Comparison of ENCODE assay signal across 1 cellular context in the genomic region with DNA sequence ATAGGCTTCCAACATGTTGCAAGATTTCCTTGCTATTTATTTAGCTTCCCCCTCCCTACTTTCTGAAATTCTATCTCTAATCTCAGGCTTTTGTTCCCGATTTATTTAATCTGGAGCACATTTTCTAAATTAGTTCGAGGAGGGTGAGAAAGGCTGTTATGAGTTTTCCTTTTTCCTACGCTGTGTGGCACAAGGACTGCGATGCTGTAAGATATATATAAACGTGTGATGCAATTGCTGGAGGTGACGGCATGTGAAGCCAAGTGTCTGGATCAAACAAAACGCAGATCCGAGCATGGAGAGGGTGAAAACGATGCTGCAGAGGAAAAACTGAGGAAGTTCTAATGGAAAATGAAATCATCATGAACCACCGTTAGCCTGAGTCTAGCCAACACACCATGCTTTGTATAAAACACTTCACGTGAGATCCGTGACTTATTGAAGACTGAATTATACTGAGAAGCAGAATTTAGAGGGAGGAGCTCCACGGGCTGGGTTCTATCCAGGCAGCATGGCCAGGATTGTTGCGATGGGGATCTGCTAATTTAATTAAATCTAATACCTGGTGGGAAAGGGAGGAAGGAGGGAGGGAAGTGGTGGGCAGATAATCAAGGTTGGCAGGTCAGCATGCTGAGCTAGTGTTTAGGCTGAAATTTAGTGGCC.
TF ChIP-seq lines count a peak whose summit lies in the region.

No MANE protein-coding gene starts in this region.

TF ChIP-seq in endothelial cell of umbilical vein, 7 proteins besides CTCF, POLR2A, EP300 and RAD21 (continued from another document):
- no peak for TF ChIP-seq POLR2AphosphoS5 (IDR thresholded peaks at IDR 0.05; ENCODE audit: insufficient read depth, low read depth, low read length)
- TF ChIP-seq, protein P1, sequence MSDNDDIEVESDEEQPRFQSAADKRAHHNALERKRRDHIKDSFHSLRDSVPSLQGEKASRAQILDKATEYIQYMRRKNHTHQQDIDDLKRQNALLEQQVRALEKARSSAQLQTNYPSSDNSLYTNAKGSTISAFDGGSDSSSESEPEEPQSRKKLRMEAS (IDR thresholded peaks at IDR 0.05; ENCODE audit: insufficient read depth, insufficient read length) = no peak
- no peak for TF ChIP-seq GATA2 (IDR thresholded peaks at IDR 0.05; ENCODE audit: insufficient read depth, insufficient read length, low read depth, low read length)
TF ChIP-seq in endothelial cell of umbilical vein: peak in this region for 0.
